ENCODE assay signal across 8 cellular contexts in genomic region chr1:167715653-167716302, GRCh38. TPM values are rescaled to one million over a fixed set of nuclear protein-coding genes. Genes with fewer than 3 reads are reported as not detected.
DNase-seq lines count a peak whose midpoint lies in the region; ATAC-seq and TF ChIP-seq lines count a peak whose summit lies in the region.

No MANE protein-coding gene starts in this region.

- H3K4me1 ChIP-seq in PC-9 (replicated peaks; ENCODE audit: insufficient read depth) (peaks cover 11% of the 10 kb centered on the region; the same call in 1 of the 2 replicates), esophagus (ENCODE audit: control insufficient read depth in 2 of 2, insufficient read depth in 2 of 2, low read length in 1 of 2) (peaks cover 0 to 2% of the 10 kb centered on the region in 2 donors), parathyroid adenoma (no peaks in the 10 kb centered on the region)

- H3K9me3 ChIP-seq in PC-9 (ENCODE audit: insufficient read depth, low read depth) (no peaks in the 10 kb centered on the region), esophagus (ENCODE audit: control insufficient read depth in 2 of 2, insufficient read depth in 1 of 2, low read depth in 1 of 2, low read length in 1 of 2) (no peaks in the 10 kb centered on the region), parathyroid adenoma (ENCODE audit: control insufficient read depth, low read length) (no peaks in the 10 kb centered on the region)

- H3K4me2 ChIP-seq in PC-9: peak overlapping the region; percentile 97
- peak overlapping the region; percentile 82 for H3K4me2 ChIP-seq in parathyroid adenoma (ENCODE audit: low read length)

- H3K79me2 ChIP-seq in PC-9 (ENCODE audit: low read depth): no peaks in the 10 kb centered on the region
- no peaks in the 10 kb centered on the region for H3K79me2 ChIP-seq in parathyroid adenoma

- H3K27ac Mint-ChIP-seq in activated naive CD4-positive, alpha-beta T cell treated with anti-CD3 and anti-CD28 coated beads, Interleukin-2, amount 50 U/mL, for 24 hours: peak overlapping the region; percentile 100

- no peaks in the 10 kb centered on the region for H3K9me3 Mint-ChIP-seq in activated naive CD4-positive, alpha-beta T cell treated with anti-CD3 and anti-CD28 coated beads, Interleukin-2, amount 50 U/mL, for 24 hours

- peaks cover 59% of the 10 kb centered on the region for H3K4me1 Mint-ChIP-seq in activated naive CD4-positive, alpha-beta T cell treated with anti-CD3 and anti-CD28 coated beads, Interleukin-2, amount 50 U/mL, for 24 hours

- DNase-seq in activated naive CD4-positive, alpha-beta T cell (lab: John Stamatoyannopoulos, UW): no peak
- DNase-seq in PC-9 (no peak), GM03348 (ENCODE audit: low spot score) (no peak), GF-D8 (lab: John Stamatoyannopoulos, UW) (no peak)

- H4K20me1 ChIP-seq in PC-9 (ENCODE audit: insufficient read depth): no peaks in the 10 kb centered on the region

- H2AFZ ChIP-seq in PC-9: peak overlapping the region; percentile 97
- peak overlapping the region; percentile 48 for H2AFZ ChIP-seq in parathyroid adenoma

- H3K4me3 Mint-ChIP-seq in activated naive CD4-positive, alpha-beta T cell treated with anti-CD3 and anti-CD28 coated beads, Interleukin-2, amount 50 U/mL, for 24 hours: peak overlapping the region; percentile 93

- H3K36me3 Mint-ChIP-seq in activated naive CD4-positive, alpha-beta T cell treated with anti-CD3 and anti-CD28 coated beads, Interleukin-2, amount 50 U/mL, for 24 hours: no peaks in the 10 kb centered on the region

- intact Hi-C loops in PC-9 (cut with micrococcal nuclease; ENCODE audit: unreplicated experiment): loop anchor here (1.0 to 2.0 kb wide), 2 partner anchors 88 to 221 kb away; partner anchors contain the start of genes DCAF6 and MPC2

- peak overlapping the region; percentile 97 for H3K4me3 ChIP-seq in PC-9
- peak overlapping the region; percentile 43 to 73 for H3K4me3 ChIP-seq in esophagus (ENCODE audit: low read depth in 1 of 2, low read length in 2 of 2)
- peak overlapping the region; percentile 67 for H3K4me3 ChIP-seq in parathyroid adenoma (ENCODE audit: low read depth, low read length)

- no peak for TF ChIP-seq CTCF in PC-9 (conservative IDR thresholded peaks at IDR 0.05)
- no peak for TF ChIP-seq CTCF in parathyroid adenoma (IDR thresholded peaks at IDR 0.05)

- no peak overlapping the region for H3K9ac ChIP-seq in parathyroid adenoma

- POLR2A ChIA-PET in PC-9 (lab: Charles Lee; ENCODE audit: unreplicated experiment): interaction anchor here (0.6 to 0.7 kb wide), 4 partner anchors 8 to 510 kb away, joined by 3 to 10 read pairs (median 6); partner anchors contain the start of gene SFT2D2

- CTCF ChIA-PET in PC-9 (lab: Charles Lee): interaction anchor here (0.7 to 1.2 kb wide), 6 partner anchors 16 to 367 kb away, joined by 4 to 13 read pairs (median 8); no protein-coding TSS in a partner anchor

- TSS peak; percentile 91 for BruUV-seq in PC-9 (replicated peaks; lab: Mats Ljungman, UMichigan)

- H3K27ac ChIP-seq in PC-9 (peak overlapping the region; percentile 83), esophagus (ENCODE audit: low read depth in 2 of 2, low read length in 1 of 2) (no peak overlapping the region), parathyroid adenoma (peak overlapping the region; percentile 72)

- peaks cover 2% of the 10 kb centered on the region for H3K27me3 Mint-ChIP-seq in activated naive CD4-positive, alpha-beta T cell treated with anti-CD3 and anti-CD28 coated beads, Interleukin-2, amount 50 U/mL, for 24 hours

- H3K27me3 ChIP-seq in PC-9 (ENCODE audit: insufficient read depth, low read depth) (no peaks in the 10 kb centered on the region), esophagus (ENCODE audit: control insufficient read depth in 1 of 2, insufficient read depth in 2 of 2, low read length in 2 of 2) (no peaks in the 10 kb centered on the region), parathyroid adenoma (ENCODE audit: control insufficient read depth, insufficient read depth, low read length) (no peaks in the 10 kb centered on the region)

- no peak for ATAC-seq in HG03571 (IDR thresholded peaks at IDR 0.05; ENCODE audit: unreplicated experiment)

- peaks cover 18% of the 10 kb centered on the region; the same call in 1 of the 2 replicates for H3F3A ChIP-seq in PC-9 (ENCODE audit: insufficient read depth, low read depth)

- H3K36me3 ChIP-seq in PC-9 (ENCODE audit: low read depth): no peaks in the 10 kb centered on the region
- no peaks in the 10 kb centered on the region for H3K36me3 ChIP-seq in esophagus (ENCODE audit: control insufficient read depth in 2 of 2, insufficient read depth in 2 of 2, low read length in 1 of 2)
- no peaks in the 10 kb centered on the region for H3K36me3 ChIP-seq in parathyroid adenoma (ENCODE audit: control insufficient read depth, insufficient read depth, low read length)

- WGBS in esophagus, 2 donors: 1% methylated on average over 13 of the region's 13 CpGs

- H3K9me2 ChIP-seq in PC-9 (ENCODE audit: insufficient read depth): no peaks in the 10 kb centered on the region

RNA-seq across cellular contexts. Expression of gene MPZL1, which starts 6.0 kb away (rescaled TPM):
- 67.8 and 80.3 TPM in 2 replicates for total RNA-seq in PC-9 (2021)
- 10 to 100 TPM; 16.2 to 22.5 TPM for polyA plus RNA-seq in esophagus

Comparison
In these comparisons a context has a peak if more than half of its experiments do, and no peak if none do; other contexts are left out.
1. H3K27ac ChIP-seq: peak in PC-9 (single experiment) and parathyroid adenoma (single experiment); none in esophagus (0 of 2).
2. Peak in every context shown above with its lines, with median percentiles within 50 percentile points of each other: H3K4me3 ChIP-seq.